8 cellular contexts compared by ENCODE assay signal in the genomic region with DNA sequence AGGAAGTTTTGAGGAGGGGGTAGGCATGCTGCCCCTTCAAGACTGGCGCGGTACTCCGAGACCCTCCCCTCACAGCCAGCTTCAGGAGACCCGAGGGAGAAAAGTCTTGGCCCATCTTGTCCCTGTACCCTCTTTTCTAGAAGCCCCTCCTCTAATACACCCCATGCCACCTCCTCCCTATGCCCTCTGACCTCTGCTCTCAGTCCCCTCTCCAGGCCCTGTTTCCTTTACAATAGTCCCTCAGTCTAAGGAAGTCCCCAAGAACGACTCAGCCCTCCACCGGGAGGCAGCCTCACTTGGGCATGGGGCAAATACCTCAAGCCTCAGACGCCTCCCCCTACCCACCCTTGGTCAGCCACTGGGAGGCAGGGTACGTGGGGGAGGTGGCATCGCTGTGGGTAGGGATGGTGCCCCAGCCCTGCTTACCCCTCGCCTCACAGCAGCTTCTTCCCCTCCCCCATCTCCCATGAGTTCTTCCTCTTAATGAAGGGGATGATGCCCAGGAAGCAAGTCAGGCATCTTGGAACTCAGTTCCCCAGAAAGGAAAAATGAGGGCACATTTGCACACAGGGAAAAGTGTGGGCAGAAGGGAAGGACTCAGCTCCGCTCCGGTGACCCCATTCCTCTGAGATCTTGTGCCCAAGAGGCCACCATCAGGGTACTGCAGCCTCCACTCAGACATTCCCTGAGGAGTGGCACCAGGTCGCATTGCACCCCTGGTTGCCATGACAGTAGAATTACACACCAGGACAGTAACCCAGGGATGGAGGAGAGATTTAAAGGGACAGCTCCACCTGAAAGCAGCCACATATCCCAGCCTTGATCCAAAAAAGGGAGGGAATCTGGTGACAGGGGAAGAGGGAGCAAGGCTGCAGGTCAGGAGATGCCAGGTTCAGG. TPM values are rescaled to one million over a fixed set of nuclear protein-coding genes. Genes with fewer than 3 reads are reported as not detected.
A peak's percentile ranks its signal among the peaks of the same experiment; 100 is the strongest.
DNase-seq lines count a peak whose midpoint lies in the region; ATAC-seq and TF ChIP-seq lines count a peak whose summit lies in the region.

No MANE protein-coding gene starts in this region.

- peak; percentile 14 for ATAC-seq in activated CD4-positive, alpha-beta T cell treated with anti-CD3 and anti-CD28 coated beads for 36 hours
- ATAC-seq in WTC11, result peak; percentile 34

- no peak overlapping the region for H3K27ac Mint-ChIP-seq in activated CD4-positive, alpha-beta T cell treated with anti-CD3 and anti-CD28 coated beads for 36 hours
- no peak overlapping the region for H3K27ac Mint-ChIP-seq in WTC11
- H3K27ac Mint-ChIP-seq in immature natural killer cell, result no peak overlapping the region

- TF ChIP-seq EP300 in suprapubic skin (IDR thresholded peaks at IDR 0.05), result no peak

- H3K36me3 ChIP-seq in suprapubic skin, result no peaks in the 10 kb centered on the region

- no peak for DNase-seq in activated CD4-positive, alpha-beta T cell treated with anti-CD3 and anti-CD28 coated beads for 36 hours
- no peak for DNase-seq in activated CD4-positive, alpha-beta T cell treated with anti-CD3 and anti-CD28 coated beads for 48 hours
- DNase-seq in WTC11 (ENCODE audit: low spot score), result no peak
- DNase-seq in immature natural killer cell, result no peak
- no peak for DNase-seq in suprapubic skin (ENCODE audit: low spot score in 2 of 2)
- no peak for DNase-seq in stimulated activated CD4-positive, alpha-beta T cell treated with anti-CD3 and anti-CD28 coated beads, Interleukin-4, amount 100 ng/mL, for 4 hours
- no peak for DNase-seq in GF-D8 (lab: John Stamatoyannopoulos, UW)
- no peak for DNase-seq in RWPE1 (ENCODE audit: low spot score)

- H3K4me3 ChIP-seq in suprapubic skin, result peak overlapping the region; percentile 54

- POLR2A ChIA-PET in activated CD4-positive, alpha-beta T cell treated with anti-CD3 and anti-CD28 coated beads for 36 hours (lab: Charles Lee), result no interaction called here
- POLR2A ChIA-PET in WTC11 (lab: Charles Lee), result interaction anchor here (0.5 kb wide), 1 partner anchor 12 kb away, joined by 3 read pairs; no protein-coding TSS in a partner anchor
- POLR2A ChIA-PET in RWPE1 (lab: Yijun Ruan, JAX; ENCODE audit: low non-redundant PET), result no interaction called here

- WGBS in suprapubic skin, result 39% methylated on average over 12 of the region's 13 CpGs

- H3K9me3 Mint-ChIP-seq in activated CD4-positive, alpha-beta T cell treated with anti-CD3 and anti-CD28 coated beads for 36 hours (ENCODE audit: low read depth), result no peaks in the 10 kb centered on the region
- H3K9me3 Mint-ChIP-seq in WTC11, result no peaks in the 10 kb centered on the region
- H3K9me3 Mint-ChIP-seq in immature natural killer cell, result no peaks in the 10 kb centered on the region

- peaks cover 32% of the 10 kb centered on the region for H3K4me1 ChIP-seq in suprapubic skin

- peaks cover 12% of the 10 kb centered on the region for H3K27me3 ChIP-seq in suprapubic skin

- peak overlapping the region; percentile 58 for H3K4me3 Mint-ChIP-seq in activated CD4-positive, alpha-beta T cell treated with anti-CD3 and anti-CD28 coated beads for 36 hours
- peak overlapping the region; percentile 75 for H3K4me3 Mint-ChIP-seq in WTC11
- peak overlapping the region; percentile 56 to 74 (median 66) for H3K4me3 Mint-ChIP-seq in immature natural killer cell

- peaks cover 40% of the 10 kb centered on the region for H3K27me3 Mint-ChIP-seq in activated CD4-positive, alpha-beta T cell treated with anti-CD3 and anti-CD28 coated beads for 36 hours
- H3K27me3 Mint-ChIP-seq in WTC11 (ENCODE audit: low read depth) (peaks cover 39% of the 10 kb centered on the region), immature natural killer cell (ENCODE audit: low read depth in 3 of 3) (peaks cover 3 to 25% (median 12%) of the 10 kb centered on the region in 3 donors)

- TF ChIP-seq CTCF in WTC11 (IDR thresholded peaks at IDR 0.05) (no peak), suprapubic skin (IDR thresholded peaks at IDR 0.05) (no peak), RWPE1 (conservative IDR thresholded peaks at IDR 0.05; ENCODE audit: low read depth) (no peak)

- no peaks in the 10 kb centered on the region for H3K36me3 Mint-ChIP-seq in activated CD4-positive, alpha-beta T cell treated with anti-CD3 and anti-CD28 coated beads for 36 hours (ENCODE audit: low read depth)
- H3K36me3 Mint-ChIP-seq in WTC11 (peaks cover 4% of the 10 kb centered on the region; the same call in 1 of the 2 replicates), immature natural killer cell (no peaks in the 10 kb centered on the region)

- peaks cover 8% of the 10 kb centered on the region for H3K4me1 Mint-ChIP-seq in activated CD4-positive, alpha-beta T cell treated with anti-CD3 and anti-CD28 coated beads for 36 hours
- H3K4me1 Mint-ChIP-seq in WTC11, result peaks cover 60% of the 10 kb centered on the region
- peaks cover under 1 to 5% of the 10 kb centered on the region in 2 donors for H3K4me1 Mint-ChIP-seq in immature natural killer cell

- intact Hi-C loops in activated CD4-positive, alpha-beta T cell treated with anti-CD3 and anti-CD28 coated beads for 36 hours (cut with DNase I, micrococcal nuclease), result no loop called here

- no peaks in the 10 kb centered on the region for H3K9me3 ChIP-seq in suprapubic skin

- TF ChIP-seq POLR2A in suprapubic skin (IDR thresholded peaks at IDR 0.05), result no peak

- H3K27ac ChIP-seq in suprapubic skin, result no peak overlapping the region
- H3K27ac ChIP-seq in RWPE1, result no peak overlapping the region

- CTCF ChIA-PET in activated CD4-positive, alpha-beta T cell treated with anti-CD3 and anti-CD28 coated beads for 36 hours (lab: Charles Lee), result interaction anchor here (0.8 to 1.7 kb wide), 3 partner anchors 9 to 43 kb away, joined by 3 to 8 read pairs (median 4); no protein-coding TSS in a partner anchor
- CTCF ChIA-PET in WTC11 (lab: Charles Lee) (interaction anchor here (0.6 to 4.7 kb wide), 10 partner anchors 8 to 105 kb away, joined by 3 to 33 read pairs (median 6); partner anchors contain the start of gene CD300LG), RWPE1 (lab: Yijun Ruan, JAX) (interaction anchor here (0.6 to 8.5 kb wide), 2 partner anchors 22 to 93 kb away, joined by 3 to 56 read pairs; no protein-coding TSS in a partner anchor)

TF ChIP-seq in WTC11, 78 proteins besides CTCF, POLR2A, EP300 and RAD21:
- TF ChIP-seq, protein P1, sequence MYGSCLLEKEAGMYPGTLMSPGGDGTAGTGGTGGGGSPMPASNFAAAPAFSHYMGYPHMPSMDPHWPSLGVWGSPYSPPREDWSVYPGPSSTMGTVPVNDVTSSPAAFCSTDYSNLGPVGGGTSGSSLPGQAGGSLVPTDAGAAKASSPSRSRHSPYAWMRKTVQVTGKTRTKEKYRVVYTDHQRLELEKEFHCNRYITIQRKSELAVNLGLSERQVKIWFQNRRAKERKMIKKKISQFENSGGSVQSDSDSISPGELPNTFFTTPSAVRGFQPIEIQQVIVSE (CRISPR knock-in tag; IDR thresholded peaks at IDR 0.05; ENCODE audit: borderline replicate concordance), result no peak
- TF ChIP-seq SOX15 (CRISPR knock-in tag; IDR thresholded peaks at IDR 0.05) (no peak), FOXJ3 (CRISPR knock-in tag; IDR thresholded peaks at IDR 0.05; ENCODE audit: borderline replicate concordance) (no peak), MXD4 (CRISPR knock-in tag; IDR thresholded peaks at IDR 0.05; ENCODE audit: borderline replicate concordance) (no peak), ZNF219 (CRISPR knock-in tag; IDR thresholded peaks at IDR 0.05; ENCODE audit: borderline replicate concordance) (no peak), CREM (CRISPR knock-in tag; IDR thresholded peaks at IDR 0.05) (no peak), ZNF232 (CRISPR knock-in tag; IDR thresholded peaks at IDR 0.05) (no peak)

RNA-seq across cellular contexts. Expression of gene MPP2, which starts 6.2 kb away (rescaled TPM):
- total RNA-seq in activated CD4-positive, alpha-beta T cell treated with anti-CD3 and anti-CD28 coated beads for 36 hours, result 1 to 10 TPM; 1.2 to 1.3 TPM
- total RNA-seq in WTC11 (2021) (29.3 to 31.4 TPM (median 29.9 TPM) in 3 replicates), suprapubic skin (1 to 10 TPM; 2.3 to 2.7 (median 2.5) TPM)
- under 1 TPM in 1 of 3 donors, not detected in 2; 0.55 TPM for polyA plus RNA-seq in immature natural killer cell

RNA-seq across cellular contexts. Expression of gene PPY, which starts 41.2 kb away (rescaled TPM):
- total RNA-seq in activated CD4-positive, alpha-beta T cell treated with anti-CD3 and anti-CD28 coated beads for 36 hours, result not detected
- not detected in 3 replicates for total RNA-seq in WTC11 (2021)
- polyA plus RNA-seq in immature natural killer cell, result not detected
- not detected for total RNA-seq in suprapubic skin

RNA-seq across cellular contexts. Expression of gene PYY, which starts 52.6 kb away (rescaled TPM):
- total RNA-seq in activated CD4-positive, alpha-beta T cell treated with anti-CD3 and anti-CD28 coated beads for 36 hours, result not detected
- total RNA-seq in WTC11 (2021), result 0.72 to 1.1 TPM (median 0.94 TPM) in 3 replicates
- not detected for polyA plus RNA-seq in immature natural killer cell
- total RNA-seq in suprapubic skin, result not detected

RNA-seq across cellular contexts. Expression of gene CD300LG, which starts 54.1 kb away (rescaled TPM):
- total RNA-seq in activated CD4-positive, alpha-beta T cell treated with anti-CD3 and anti-CD28 coated beads for 36 hours, result not detected
- total RNA-seq in WTC11 (2021) (not detected in 3 replicates), suprapubic skin (10 to 100 TPM in 2 of 4 donors, 1 to 10 TPM in 2; 6.8 to 21.4 (median 9.5) TPM)
- not detected for polyA plus RNA-seq in immature natural killer cell
